ENCODE assay signal across 19 cellular contexts in the genomic region with DNA sequence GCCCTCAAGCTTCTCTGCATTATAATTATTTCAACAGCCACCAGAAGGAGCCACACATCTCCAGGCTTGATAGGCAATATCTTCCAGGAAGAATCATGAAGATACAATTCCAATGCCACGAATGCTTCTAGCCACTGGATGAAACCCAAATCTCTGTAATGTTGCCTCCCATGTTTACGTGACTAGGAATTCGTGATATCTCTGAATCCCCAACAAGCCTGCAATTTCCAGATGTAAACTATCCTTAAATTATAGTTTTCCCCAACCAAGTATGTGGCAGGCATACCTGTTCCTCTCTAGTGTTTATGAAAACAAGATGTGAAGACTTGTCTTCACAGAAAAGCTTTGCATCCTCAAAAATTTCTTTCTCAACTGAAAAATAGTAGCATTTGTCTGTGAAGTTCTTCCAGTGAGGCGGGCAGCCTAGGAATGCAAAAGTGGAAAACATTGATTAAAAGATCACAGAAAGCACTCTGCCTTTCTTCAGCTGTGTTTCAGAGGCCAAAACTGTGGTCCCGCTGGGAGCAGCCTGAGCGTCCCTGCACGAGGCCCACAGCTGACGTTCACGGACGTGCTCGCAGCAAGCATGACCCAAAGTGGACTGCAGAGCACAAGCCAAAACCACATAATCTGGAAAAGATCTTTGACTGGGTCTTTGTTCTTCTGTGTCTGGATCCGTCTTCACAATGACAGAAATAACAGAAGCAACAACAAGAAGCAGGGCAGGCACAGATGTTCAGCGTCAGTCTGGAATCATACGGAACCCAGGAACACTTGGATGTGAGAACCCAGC.
DNase-seq lines count a peak whose midpoint lies in the region; ATAC-seq lines count a peak whose summit lies in the region.
"Had no signal": no experiment of that assay in that cellular context is flagged by ENCODE, and none has a peak within 500 bp of the region (broad histone marks: within the 10 kb centered on the region; RNA-seq: fewer than 3 reads in every experiment).

No MANE protein-coding gene starts in this region.

- peak overlapping the region; percentile 3 for H3K27ac ChIP-seq in cingulate gyrus (ENCODE audit: low read depth, low read length)
- no peak overlapping the region for H3K27ac ChIP-seq in right cardiac atrium (ENCODE audit: low read length)
- peak overlapping the region; percentile 64 for H3K27ac ChIP-seq in rectal smooth muscle tissue (ENCODE audit: low read depth, low read length)
- H3K27ac ChIP-seq: foreskin keratinocyte, suprapubic skin had no signal

- H3K4me3 ChIP-seq in right cardiac atrium (ENCODE audit: low read length) (no peak overlapping the region), rectal smooth muscle tissue (ENCODE audit: low read length) (no peak overlapping the region)
- H3K4me3 ChIP-seq: skin epidermis, suprapubic skin had no signal

- H3K9me3 ChIP-seq in right cardiac atrium (ENCODE audit: control insufficient read depth, low read length): no peaks in the 10 kb centered on the region
- H3K9me3 ChIP-seq: suprapubic skin had no signal

- DNase-seq in AG20443 (ENCODE audit: low spot score) (peak; percentile 50), right cardiac atrium (peak; percentile 46 to 81 (median 72)), KG1 (lab: John Stamatoyannopoulos, UW) (no peak)
- no peak for DNase-seq in activated CD4-positive, alpha-beta T cell treated with anti-CD3 and anti-CD28 coated beads for 4 hours
- DNase-seq: cerebellar nuclear complex, DMS153, foreskin keratinocyte, islet precursor cell, natural killer cell, NCI-H2227 treated with DMSO at 0.1 percent for 48 hours, SW 1271 had no signal

- intact Hi-C loops in right cardiac atrium (cut with DNase I): no loop called here

- H3K4me1 ChIP-seq in right cardiac atrium (ENCODE audit: control insufficient read depth, insufficient read depth, low read length) (no peaks in the 10 kb centered on the region), rectal smooth muscle tissue (ENCODE audit: control insufficient read depth, insufficient read depth, low read length) (peaks cover 13% of the 10 kb centered on the region)
- H3K4me1 ChIP-seq: foreskin keratinocyte had no signal

- 54% methylated on average over 14 of the region's 14 CpGs for WGBS in right cardiac atrium

- no peaks in the 10 kb centered on the region for H3K27me3 ChIP-seq in right cardiac atrium (ENCODE audit: control insufficient read depth, insufficient read depth)
- H3K27me3 ChIP-seq in rectal smooth muscle tissue (ENCODE audit: control insufficient read depth, insufficient read depth, low read length): no peaks in the 10 kb centered on the region
- H3K27me3 ChIP-seq: foreskin keratinocyte, suprapubic skin had no signal

- no peaks in the 10 kb centered on the region for H3K36me3 ChIP-seq in rectal smooth muscle tissue (ENCODE audit: control insufficient read depth, insufficient read depth, low read length)
- H3K36me3 ChIP-seq: suprapubic skin had no signal

- ATAC-seq in right cardiac atrium: peak; percentile 48 to 70
- ATAC-seq in HG02884 (IDR thresholded peaks at IDR 0.05; ENCODE audit: unreplicated experiment): no peak
- no peak for ATAC-seq in GM18517 (IDR thresholded peaks at IDR 0.05; ENCODE audit: unreplicated experiment)
- ATAC-seq: activated CD4-positive, CD25-positive, alpha-beta regulatory T cell treated with anti-CD3 and anti-CD28 coated beads, Interleukin-2, amount 50 U/mL, for 24 hours; activated naive CD4-positive, alpha-beta T cell treated with anti-CD3 and anti-CD28 coated beads, Interleukin-2, amount 50 U/mL, for 72 hours; foreskin keratinocyte; natural killer cell had no signal

- no peak overlapping the region for H3K9ac ChIP-seq in rectal smooth muscle tissue (ENCODE audit: low read length)

Comparison
In these comparisons a context has a peak if more than half of its experiments do, and no peak if none do; other contexts are left out.
1. DNase-seq: peak in AG20443 (single experiment) and right cardiac atrium (3 of 3); none in activated CD4-positive, alpha-beta T cell treated with anti-CD3 and anti-CD28 coated beads for 4 hours (0 of 2) and KG1 (single experiment).
2. ATAC-seq: peak in right cardiac atrium (2 of 2); none in HG02884 (single experiment) and GM18517 (single experiment).